8 cellular contexts compared by ENCODE assay signal in the genomic region with DNA sequence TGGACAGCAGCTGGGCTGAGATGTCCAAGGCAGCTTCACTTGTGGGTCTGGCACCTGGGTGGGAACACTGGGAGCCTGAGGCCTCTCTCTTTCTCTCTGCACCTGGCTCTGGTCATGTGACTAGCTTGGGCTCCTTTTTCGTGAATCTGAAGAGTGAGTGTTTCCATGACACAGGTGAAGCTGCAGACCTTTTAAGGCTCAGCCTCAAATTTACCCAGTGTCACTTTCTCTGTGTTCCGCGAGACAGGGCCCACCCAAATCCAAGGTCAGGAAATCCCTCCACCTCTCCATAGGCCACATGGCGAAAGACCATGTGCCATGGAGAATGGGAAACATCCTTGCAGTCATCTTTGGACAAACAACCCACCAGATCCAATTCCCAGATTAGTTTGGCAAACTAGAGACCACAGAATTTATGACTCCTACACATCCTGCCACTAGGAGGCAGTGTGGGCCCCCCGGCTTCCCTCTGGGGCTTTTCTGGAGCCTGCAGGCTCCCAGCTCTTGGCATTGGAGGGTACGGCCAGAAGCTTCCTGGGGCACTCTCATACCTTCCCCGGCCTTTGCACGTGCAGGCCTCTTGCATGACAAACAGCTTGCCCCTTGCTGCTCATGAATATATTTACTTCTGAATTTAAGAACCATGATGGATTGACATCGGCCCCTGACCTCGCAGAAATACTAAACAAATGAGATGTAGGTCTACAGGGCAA.
DNase-seq lines count a peak whose midpoint lies in the region; ATAC-seq and TF ChIP-seq lines count a peak whose summit lies in the region.

No MANE protein-coding gene starts in this region.

- H3K79me2 ChIP-seq in OCI-LY7 (ENCODE audit: insufficient read depth, low read depth, low read length): no peaks in the 10 kb centered on the region

- H3K9me3 ChIP-seq in A673 (ENCODE audit: low read depth, low read length, poor library complexity, severe bottlenecking) (no peaks in the 10 kb centered on the region), OCI-LY7 (ENCODE audit: low read length) (no peaks in the 10 kb centered on the region)
- no peaks in the 10 kb centered on the region for H3K9me3 ChIP-seq in effector memory CD4-positive, alpha-beta T cell (ENCODE audit: control insufficient read depth, low read length)

- H3K4me1 ChIP-seq in A673 (ENCODE audit: insufficient read depth, low read length, poor library complexity, severe bottlenecking) (no peaks in the 10 kb centered on the region), OCI-LY7 (ENCODE audit: insufficient read depth, low read length, poor library complexity, severe bottlenecking) (peaks cover 16% of the 10 kb centered on the region)
- no peaks in the 10 kb centered on the region for H3K4me1 ChIP-seq in effector memory CD4-positive, alpha-beta T cell (ENCODE audit: control insufficient read depth, insufficient read depth, low read length, poor library complexity, severe bottlenecking)

- H2AFZ ChIP-seq in OCI-LY7 (ENCODE audit: low read length): peak overlapping the region; percentile 33; the same call in 1 of the 2 replicates

- H3K4me3 ChIP-seq in A673 (ENCODE audit: low read depth, low read length, poor library complexity, severe bottlenecking) (no peak overlapping the region), OCI-LY7 (ENCODE audit: low read depth, low read length, poor library complexity, severe bottlenecking) (no peak overlapping the region), cardiac fibroblast (replicated peaks in 1 of 2; ENCODE audit: low read depth in 2 of 2, low read length in 2 of 2) (no peak overlapping the region)
- H3K4me3 ChIP-seq in effector memory CD4-positive, alpha-beta T cell (ENCODE audit: insufficient read depth, low read depth, low read length, poor library complexity, severe bottlenecking): no peak overlapping the region

- BruUV-seq in A673 (replicated peaks; lab: Mats Ljungman, UMichigan) (no TSS peak), OCI-LY7 (replicated peaks; lab: Mats Ljungman, UMichigan) (no TSS peak)

- H3K36me3 ChIP-seq in A673 (ENCODE audit: insufficient read depth, low read length, poor library complexity, severe bottlenecking) (no peaks in the 10 kb centered on the region), OCI-LY7 (ENCODE audit: insufficient read depth, low read length) (no peaks in the 10 kb centered on the region)
- H3K36me3 ChIP-seq in effector memory CD4-positive, alpha-beta T cell (ENCODE audit: control insufficient read depth, insufficient read depth, low read length): no peaks in the 10 kb centered on the region

- peak overlapping the region; percentile 31 for H3K4me2 ChIP-seq in OCI-LY7 (ENCODE audit: low read length)

- CTCF ChIA-PET in A673 (lab: Charles Lee) (interaction anchor here (0.5 to 1.0 kb wide), 4 partner anchors 248 to 823 kb away, joined by 3 to 6 read pairs (median 4); no protein-coding TSS in a partner anchor), OCI-LY7 (lab: Charles Lee; ENCODE audit: unreplicated experiment) (interaction anchor here (0.6 to 0.9 kb wide), 2 partner anchors 20 to 121 kb away, joined by 3 read pairs; no protein-coding TSS in a partner anchor)

- H4K20me1 ChIP-seq in OCI-LY7 (ENCODE audit: insufficient read depth, low read length): no peaks in the 10 kb centered on the region

- no peaks in the 10 kb centered on the region for H3K9me2 ChIP-seq in OCI-LY7 (ENCODE audit: insufficient read depth, low read length)

- peak; percentile 83 for TF ChIP-seq CTCF in A673 (conservative IDR thresholded peaks at IDR 0.05; ENCODE audit: low read depth, low read length)
- TF ChIP-seq CTCF in GM10266 (IDR thresholded peaks at IDR 0.05; ENCODE audit: control insufficient read depth, insufficient read depth, low read depth, missing control alignments): peak; percentile 46
- peak; percentile 95 for TF ChIP-seq CTCF in OCI-LY7 (conservative IDR thresholded peaks at IDR 0.05; ENCODE audit: low read length)
- peak; percentile 43 for TF ChIP-seq CTCF in cardiac fibroblast (IDR thresholded peaks at IDR 0.05; ENCODE audit: low read depth, low read length)

- peak; percentile 55 for DNase-seq in A673 (ENCODE audit: low spot score)
- peak; percentile 42 for DNase-seq in GM10266 (ENCODE audit: extremely low spot score)
- DNase-seq in OCI-LY7 (ENCODE audit: low spot score): peak; percentile 64
- DNase-seq in cardiac fibroblast (ENCODE audit: low read depth in 2 of 2): peak; percentile 2 to 31
- peak; percentile 28 for DNase-seq in midbrain (lab: John Stamatoyannopoulos, UW)
- no peak for DNase-seq in effector memory CD4-positive, alpha-beta T cell

- no peak for ATAC-seq in HG02981 (IDR thresholded peaks at IDR 0.05; ENCODE audit: unreplicated experiment)
- ATAC-seq in GM19452 (IDR thresholded peaks at IDR 0.05; ENCODE audit: unreplicated experiment): no peak

- intact Hi-C loops in A673 (cut with micrococcal nuclease; ENCODE audit: unreplicated experiment): loop anchor here (5.0 kb wide), 2 partner anchors 248 to 268 kb away; no protein-coding TSS in a partner anchor
- intact Hi-C loops in OCI-LY7 (cut with micrococcal nuclease; ENCODE audit: unreplicated experiment): loop anchor here (10.0 kb wide), 1 partner anchor 256 kb away; no protein-coding TSS in a partner anchor

- H3K27me3 ChIP-seq in A673 (replicated peaks; ENCODE audit: insufficient read depth, low read depth, low read length, poor library complexity): no peaks in the 10 kb centered on the region
- no peaks in the 10 kb centered on the region for H3K27me3 ChIP-seq in effector memory CD4-positive, alpha-beta T cell (replicated peaks; ENCODE audit: control insufficient read depth, insufficient read depth, low read length, poor library complexity, severe bottlenecking)

- POLR2A ChIA-PET in A673 (lab: Charles Lee; ENCODE audit: low non-redundant PET): no interaction called here
- POLR2A ChIA-PET in OCI-LY7 (lab: Charles Lee): interaction anchor here (0.6 to 1.7 kb wide), 4 partner anchors 8 to 154 kb away, joined by 3 to 4 read pairs (median 3); no protein-coding TSS in a partner anchor

- H3K27ac ChIP-seq in A673 (ENCODE audit: low read depth, low read length, poor library complexity, severe bottlenecking): no peak overlapping the region
- H3K27ac ChIP-seq in OCI-LY7 (ENCODE audit: low read depth, low read length, poor library complexity, severe bottlenecking): no peak overlapping the region
- H3K27ac ChIP-seq in effector memory CD4-positive, alpha-beta T cell (ENCODE audit: insufficient read depth, low read length, poor library complexity, severe bottlenecking): no peak overlapping the region

Comparison
In these comparisons a context has a peak if more than half of its experiments do, and no peak if none do; other contexts are left out.
1. DNase-seq: peak in A673 (single experiment), GM10266 (single experiment), OCI-LY7 (single experiment), cardiac fibroblast (2 of 2) and midbrain (single experiment); none in effector memory CD4-positive, alpha-beta T cell (0 of 3).
2. CTCF ChIP-seq: peak in every context shown above with its lines; median percentile 95 in OCI-LY7; 83 in A673; 46 in GM10266; 43 in cardiac fibroblast.